1 cellular context compared by ENCODE assay signal in the genomic region with DNA sequence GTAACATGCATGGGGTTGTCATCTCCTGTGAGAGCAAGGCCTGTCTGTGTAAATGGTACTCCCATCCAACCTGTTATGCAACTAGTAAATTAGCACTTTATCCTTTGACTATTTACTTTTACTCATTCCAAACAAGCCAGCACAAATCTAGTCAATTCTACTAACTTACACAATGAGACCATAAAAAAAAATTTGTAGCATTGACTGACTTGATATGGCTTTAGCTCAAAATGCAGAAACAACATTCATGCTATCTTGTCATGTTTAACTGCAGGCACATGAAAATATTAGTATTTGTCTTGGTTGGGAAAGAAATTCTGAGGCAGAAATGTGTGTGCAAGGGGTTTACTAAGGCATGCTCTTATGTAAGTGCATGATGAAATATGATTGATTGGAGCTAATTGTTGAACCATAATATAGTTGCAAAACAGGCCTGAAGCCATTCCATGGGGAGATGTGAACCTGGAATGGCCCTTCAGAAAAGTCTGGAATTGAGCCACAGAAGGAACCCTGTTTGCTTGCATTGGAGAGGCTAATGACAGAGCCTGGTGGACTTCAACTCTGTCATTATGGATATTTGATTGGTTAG.
TF ChIP-seq lines count a peak whose summit lies in the region.

No MANE protein-coding gene starts in this region.

TF ChIP-seq in HepG2, 621 proteins besides CTCF, POLR2A, EP300 and RAD21 (continued from another document and continues in another):
- TF ChIP-seq, protein P1, sequence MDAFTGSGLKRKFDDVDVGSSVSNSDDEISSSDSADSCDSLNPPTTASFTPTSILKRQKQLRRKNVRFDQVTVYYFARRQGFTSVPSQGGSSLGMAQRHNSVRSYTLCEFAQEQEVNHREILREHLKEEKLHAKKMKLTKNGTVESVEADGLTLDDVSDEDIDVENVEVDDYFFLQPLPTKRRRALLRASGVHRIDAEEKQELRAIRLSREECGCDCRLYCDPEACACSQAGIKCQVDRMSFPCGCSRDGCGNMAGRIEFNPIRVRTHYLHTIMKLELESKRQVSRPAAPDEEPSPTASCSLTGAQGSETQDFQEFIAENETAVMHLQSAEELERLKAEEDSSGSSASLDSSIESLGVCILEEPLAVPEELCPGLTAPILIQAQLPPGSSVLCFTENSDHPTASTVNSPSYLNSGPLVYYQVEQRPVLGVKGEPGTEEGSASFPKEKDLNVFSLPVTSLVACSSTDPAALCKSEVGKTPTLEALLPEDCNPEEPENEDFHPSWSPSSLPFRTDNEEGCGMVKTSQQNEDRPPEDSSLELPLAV (CRISPR knock-in tag; conservative IDR thresholded peaks at IDR 0.05; ENCODE audit: low read depth) = no peak
- peak; percentile 69 for TF ChIP-seq ASH2L (IDR thresholded peaks at IDR 0.05; ENCODE audit: insufficient read length, low read depth, low read length)
- peak; percentile 41 for TF ChIP-seq GATAD1 (CRISPR knock-in tag; IDR thresholded peaks at IDR 0.05)
- no peak for TF ChIP-seq ZNF496 (CRISPR knock-in tag; IDR thresholded peaks at IDR 0.05; ENCODE audit: insufficient replicate concordance)
- no peak; the same call in 1 of the 2 replicates for TF ChIP-seq ZNF816 (CRISPR knock-in tag; IDR thresholded peaks at IDR 0.05; ENCODE audit: borderline replicate concordance)
- no peak for TF ChIP-seq JARID2 (CRISPR knock-in tag; IDR thresholded peaks at IDR 0.05; ENCODE audit: insufficient replicate concordance)
- TF ChIP-seq ZFP36L1 (CRISPR knock-in tag; IDR thresholded peaks at IDR 0.05) = no peak
- TF ChIP-seq, protein P2, sequence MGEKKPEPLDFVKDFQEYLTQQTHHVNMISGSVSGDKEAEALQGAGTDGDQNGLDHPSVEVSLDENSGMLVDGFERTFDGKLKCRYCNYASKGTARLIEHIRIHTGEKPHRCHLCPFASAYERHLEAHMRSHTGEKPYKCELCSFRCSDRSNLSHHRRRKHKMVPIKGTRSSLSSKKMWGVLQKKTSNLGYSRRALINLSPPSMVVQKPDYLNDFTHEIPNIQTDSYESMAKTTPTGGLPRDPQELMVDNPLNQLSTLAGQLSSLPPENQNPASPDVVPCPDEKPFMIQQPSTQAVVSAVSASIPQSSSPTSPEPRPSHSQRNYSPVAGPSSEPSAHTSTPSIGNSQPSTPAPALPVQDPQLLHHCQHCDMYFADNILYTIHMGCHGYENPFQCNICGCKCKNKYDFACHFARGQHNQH (CRISPR knock-in tag; IDR thresholded peaks at IDR 0.05) = no peak
- no peak for TF ChIP-seq ZBTB38 (CRISPR knock-in tag; IDR thresholded peaks at IDR 0.05)
- TF ChIP-seq SKI (IDR thresholded peaks at IDR 0.05; ENCODE audit: partially characterized antibody) = peak; percentile 61
- TF ChIP-seq ZNF790 (CRISPR knock-in tag; IDR thresholded peaks at IDR 0.05; ENCODE audit: borderline replicate concordance) = no peak
- TF ChIP-seq THYN1 (CRISPR knock-in tag; IDR thresholded peaks at IDR 0.05; ENCODE audit: borderline replicate concordance, low read depth) = no peak
- TF ChIP-seq FOXA3 (CRISPR knock-in tag; IDR thresholded peaks at IDR 0.05) = peak; percentile 91
- TF ChIP-seq KLF11 (CRISPR knock-in tag; IDR thresholded peaks at IDR 0.05) = no peak
- TF ChIP-seq, protein P3, sequence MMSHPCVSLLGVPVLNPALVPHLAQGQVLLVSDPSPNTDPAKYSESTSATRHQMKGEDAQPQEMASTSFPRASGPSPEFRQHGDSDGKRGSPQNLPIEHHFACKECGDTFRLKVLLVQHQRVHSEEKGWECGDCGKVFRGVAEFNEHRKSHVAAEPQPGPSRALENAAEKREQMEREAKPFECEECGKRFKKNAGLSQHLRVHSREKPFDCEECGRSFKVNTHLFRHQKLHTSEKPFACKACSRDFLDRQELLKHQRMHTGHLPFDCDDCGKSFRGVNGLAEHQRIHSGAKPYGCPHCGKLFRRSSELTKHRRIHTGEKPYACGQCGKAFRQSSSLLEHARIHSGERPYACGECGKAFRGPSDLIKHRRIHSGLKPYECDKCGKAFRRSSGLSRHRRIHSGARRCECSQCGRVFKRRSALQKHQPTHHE (CRISPR knock-in tag; IDR thresholded peaks at IDR 0.05; ENCODE audit: borderline replicate concordance) = 0 out of 2 replicates have a peak, but pooled peaks have one; percentile 44
- TF ChIP-seq, protein P4, sequence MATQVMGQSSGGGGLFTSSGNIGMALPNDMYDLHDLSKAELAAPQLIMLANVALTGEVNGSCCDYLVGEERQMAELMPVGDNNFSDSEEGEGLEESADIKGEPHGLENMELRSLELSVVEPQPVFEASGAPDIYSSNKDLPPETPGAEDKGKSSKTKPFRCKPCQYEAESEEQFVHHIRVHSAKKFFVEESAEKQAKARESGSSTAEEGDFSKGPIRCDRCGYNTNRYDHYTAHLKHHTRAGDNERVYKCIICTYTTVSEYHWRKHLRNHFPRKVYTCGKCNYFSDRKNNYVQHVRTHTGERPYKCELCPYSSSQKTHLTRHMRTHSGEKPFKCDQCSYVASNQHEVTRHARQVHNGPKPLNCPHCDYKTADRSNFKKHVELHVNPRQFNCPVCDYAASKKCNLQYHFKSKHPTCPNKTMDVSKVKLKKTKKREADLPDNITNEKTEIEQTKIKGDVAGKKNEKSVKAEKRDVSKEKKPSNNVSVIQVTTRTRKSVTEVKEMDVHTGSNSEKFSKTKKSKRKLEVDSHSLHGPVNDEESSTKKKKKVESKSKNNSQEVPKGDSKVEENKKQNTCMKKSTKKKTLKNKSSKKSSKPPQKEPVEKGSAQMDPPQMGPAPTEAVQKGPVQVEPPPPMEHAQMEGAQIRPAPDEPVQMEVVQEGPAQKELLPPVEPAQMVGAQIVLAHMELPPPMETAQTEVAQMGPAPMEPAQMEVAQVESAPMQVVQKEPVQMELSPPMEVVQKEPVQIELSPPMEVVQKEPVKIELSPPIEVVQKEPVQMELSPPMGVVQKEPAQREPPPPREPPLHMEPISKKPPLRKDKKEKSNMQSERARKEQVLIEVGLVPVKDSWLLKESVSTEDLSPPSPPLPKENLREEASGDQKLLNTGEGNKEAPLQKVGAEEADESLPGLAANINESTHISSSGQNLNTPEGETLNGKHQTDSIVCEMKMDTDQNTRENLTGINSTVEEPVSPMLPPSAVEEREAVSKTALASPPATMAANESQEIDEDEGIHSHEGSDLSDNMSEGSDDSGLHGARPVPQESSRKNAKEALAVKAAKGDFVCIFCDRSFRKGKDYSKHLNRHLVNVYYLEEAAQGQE (IDR thresholded peaks at IDR 0.05; ENCODE audit: borderline replicate concordance in 1 of 2, low read depth in 1 of 2, low read length in 2 of 2) = no peak
- no peak for TF ChIP-seq ZNF234 (CRISPR knock-in tag; conservative IDR thresholded peaks at IDR 0.05)
- TF ChIP-seq CREM (IDR thresholded peaks at IDR 0.05) = peak; percentile 76; the same call in 1 of the 2 replicates
- no peak for TF ChIP-seq CREM (CRISPR knock-in tag; IDR thresholded peaks at IDR 0.05)
- no peak for TF ChIP-seq CHCHD3 (CRISPR knock-in tag; IDR thresholded peaks at IDR 0.05)
- peak; percentile 44; the same call in 1 of the 2 replicates for TF ChIP-seq ZNF205 (CRISPR knock-in tag; IDR thresholded peaks at IDR 0.05)
- TF ChIP-seq, protein P5, sequence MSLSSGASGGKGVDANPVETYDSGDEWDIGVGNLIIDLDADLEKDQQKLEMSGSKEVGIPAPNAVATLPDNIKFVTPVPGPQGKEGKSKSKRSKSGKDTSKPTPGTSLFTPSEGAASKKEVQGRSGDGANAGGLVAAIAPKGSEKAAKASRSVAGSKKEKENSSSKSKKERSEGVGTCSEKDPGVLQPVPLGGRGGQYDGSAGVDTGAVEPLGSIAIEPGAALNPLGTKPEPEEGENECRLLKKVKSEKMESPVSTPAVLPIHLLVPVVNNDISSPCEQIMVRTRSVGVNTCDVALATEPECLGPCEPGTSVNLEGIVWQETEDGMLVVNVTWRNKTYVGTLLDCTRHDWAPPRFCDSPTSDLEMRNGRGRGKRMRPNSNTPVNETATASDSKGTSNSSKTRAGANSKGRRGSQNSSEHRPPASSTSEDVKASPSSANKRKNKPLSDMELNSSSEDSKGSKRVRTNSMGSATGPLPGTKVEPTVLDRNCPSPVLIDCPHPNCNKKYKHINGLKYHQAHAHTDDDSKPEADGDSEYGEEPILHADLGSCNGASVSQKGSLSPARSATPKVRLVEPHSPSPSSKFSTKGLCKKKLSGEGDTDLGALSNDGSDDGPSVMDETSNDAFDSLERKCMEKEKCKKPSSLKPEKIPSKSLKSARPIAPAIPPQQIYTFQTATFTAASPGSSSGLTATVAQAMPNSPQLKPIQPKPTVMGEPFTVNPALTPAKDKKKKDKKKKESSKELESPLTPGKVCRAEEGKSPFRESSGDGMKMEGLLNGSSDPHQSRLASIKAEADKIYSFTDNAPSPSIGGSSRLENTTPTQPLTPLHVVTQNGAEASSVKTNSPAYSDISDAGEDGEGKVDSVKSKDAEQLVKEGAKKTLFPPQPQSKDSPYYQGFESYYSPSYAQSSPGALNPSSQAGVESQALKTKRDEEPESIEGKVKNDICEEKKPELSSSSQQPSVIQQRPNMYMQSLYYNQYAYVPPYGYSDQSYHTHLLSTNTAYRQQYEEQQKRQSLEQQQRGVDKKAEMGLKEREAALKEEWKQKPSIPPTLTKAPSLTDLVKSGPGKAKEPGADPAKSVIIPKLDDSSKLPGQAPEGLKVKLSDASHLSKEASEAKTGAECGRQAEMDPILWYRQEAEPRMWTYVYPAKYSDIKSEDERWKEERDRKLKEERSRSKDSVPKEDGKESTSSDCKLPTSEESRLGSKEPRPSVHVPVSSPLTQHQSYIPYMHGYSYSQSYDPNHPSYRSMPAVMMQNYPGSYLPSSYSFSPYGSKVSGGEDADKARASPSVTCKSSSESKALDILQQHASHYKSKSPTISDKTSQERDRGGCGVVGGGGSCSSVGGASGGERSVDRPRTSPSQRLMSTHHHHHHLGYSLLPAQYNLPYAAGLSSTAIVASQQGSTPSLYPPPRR (CRISPR knock-in tag; IDR thresholded peaks at IDR 0.05; ENCODE audit: borderline replicate concordance) = peak; percentile 71; the same call in 1 of the 2 replicates
- TF ChIP-seq, protein P6, sequence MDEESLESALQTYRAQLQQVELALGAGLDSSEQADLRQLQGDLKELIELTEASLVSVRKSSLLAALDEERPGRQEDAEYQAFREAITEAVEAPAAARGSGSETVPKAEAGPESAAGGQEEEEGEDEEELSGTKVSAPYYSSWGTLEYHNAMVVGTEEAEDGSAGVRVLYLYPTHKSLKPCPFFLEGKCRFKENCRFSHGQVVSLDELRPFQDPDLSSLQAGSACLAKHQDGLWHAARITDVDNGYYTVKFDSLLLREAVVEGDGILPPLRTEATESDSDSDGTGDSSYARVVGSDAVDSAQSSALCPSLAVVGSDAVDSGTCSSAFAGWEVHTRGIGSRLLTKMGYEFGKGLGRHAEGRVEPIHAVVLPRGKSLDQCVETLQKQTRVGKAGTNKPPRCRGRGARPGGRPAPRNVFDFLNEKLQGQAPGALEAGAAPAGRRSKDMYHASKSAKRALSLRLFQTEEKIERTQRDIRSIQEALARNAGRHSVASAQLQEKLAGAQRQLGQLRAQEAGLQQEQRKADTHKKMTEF (CRISPR knock-in tag; IDR thresholded peaks at IDR 0.05) = peak; percentile 88
- TF ChIP-seq, protein P7, sequence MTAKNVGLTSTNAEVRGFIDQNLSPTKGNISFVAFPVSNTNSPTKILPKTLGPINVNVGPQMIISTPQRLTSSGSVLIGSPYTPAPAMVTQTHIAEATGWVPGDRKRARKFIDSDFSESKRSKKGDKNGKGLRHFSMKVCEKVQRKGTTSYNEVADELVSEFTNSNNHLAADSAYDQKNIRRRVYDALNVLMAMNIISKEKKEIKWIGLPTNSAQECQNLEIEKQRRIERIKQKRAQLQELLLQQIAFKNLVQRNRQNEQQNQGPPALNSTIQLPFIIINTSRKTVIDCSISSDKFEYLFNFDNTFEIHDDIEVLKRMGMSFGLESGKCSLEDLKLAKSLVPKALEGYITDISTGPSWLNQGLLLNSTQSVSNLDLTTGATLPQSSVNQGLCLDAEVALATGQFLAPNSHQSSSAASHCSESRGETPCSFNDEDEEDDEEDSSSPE (CRISPR knock-in tag; IDR thresholded peaks at IDR 0.05) = 0 out of 2 replicates have a peak, but pooled peaks have one; percentile 36
- TF ChIP-seq, protein P8, sequence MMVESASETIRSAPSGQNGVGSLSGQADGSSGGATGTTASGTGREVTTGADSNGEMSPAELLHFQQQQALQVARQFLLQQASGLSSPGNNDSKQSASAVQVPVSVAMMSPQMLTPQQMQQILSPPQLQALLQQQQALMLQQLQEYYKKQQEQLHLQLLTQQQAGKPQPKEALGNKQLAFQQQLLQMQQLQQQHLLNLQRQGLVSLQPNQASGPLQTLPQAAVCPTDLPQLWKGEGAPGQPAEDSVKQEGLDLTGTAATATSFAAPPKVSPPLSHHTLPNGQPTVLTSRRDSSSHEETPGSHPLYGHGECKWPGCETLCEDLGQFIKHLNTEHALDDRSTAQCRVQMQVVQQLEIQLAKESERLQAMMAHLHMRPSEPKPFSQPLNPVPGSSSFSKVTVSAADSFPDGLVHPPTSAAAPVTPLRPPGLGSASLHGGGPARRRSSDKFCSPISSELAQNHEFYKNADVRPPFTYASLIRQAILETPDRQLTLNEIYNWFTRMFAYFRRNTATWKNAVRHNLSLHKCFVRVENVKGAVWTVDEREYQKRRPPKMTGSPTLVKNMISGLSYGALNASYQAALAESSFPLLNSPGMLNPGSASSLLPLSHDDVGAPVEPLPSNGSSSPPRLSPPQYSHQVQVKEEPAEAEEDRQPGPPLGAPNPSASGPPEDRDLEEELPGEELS (CRISPR knock-in tag; IDR thresholded peaks at IDR 0.05) = peak; percentile 79
- peak; percentile 63; the same call in 1 of the 2 replicates for TF ChIP-seq ZNF292 (CRISPR knock-in tag; IDR thresholded peaks at IDR 0.05; ENCODE audit: borderline replicate concordance, low read depth)
- TF ChIP-seq SATB2 (CRISPR knock-in tag; IDR thresholded peaks at IDR 0.05) = 0 out of 2 replicates have a peak, but pooled peaks have one; percentile 61
- TF ChIP-seq NCOR1 (IDR thresholded peaks at IDR 0.05; ENCODE audit: borderline replicate concordance, low read length) = peak; percentile 78
- 0 out of 2 replicates have a peak, but pooled peaks have one; percentile 50 for TF ChIP-seq ZNF124 (CRISPR knock-in tag; IDR thresholded peaks at IDR 0.05)
- TF ChIP-seq KDM4B (CRISPR knock-in tag; IDR thresholded peaks at IDR 0.05) = peak; percentile 37; the same call in 1 of the 2 replicates
- peak; percentile 69; the same call in 1 of the 2 replicates for TF ChIP-seq ZNF317 (CRISPR knock-in tag; IDR thresholded peaks at IDR 0.05)
- TF ChIP-seq KDM3A (CRISPR knock-in tag; IDR thresholded peaks at IDR 0.05; ENCODE audit: low read depth) = 0 out of 2 replicates have a peak, but pooled peaks have one; percentile 16
- TF ChIP-seq NCOA2 (CRISPR knock-in tag; IDR thresholded peaks at IDR 0.05) = peak; percentile 89
- TF ChIP-seq SIX4 (CRISPR knock-in tag; IDR thresholded peaks at IDR 0.05) = no peak
- TF ChIP-seq MED1 (CRISPR knock-in tag; IDR thresholded peaks at IDR 0.05) = peak; percentile 91
- TF ChIP-seq TAF1 (CRISPR knock-in tag; IDR thresholded peaks at IDR 0.05) = no peak
- no peak for TF ChIP-seq ZNF10 (CRISPR knock-in tag; IDR thresholded peaks at IDR 0.05; ENCODE audit: borderline replicate concordance, low read depth)
- TF ChIP-seq ZNF775 (CRISPR knock-in tag; IDR thresholded peaks at IDR 0.05; ENCODE audit: borderline replicate concordance) = no peak
- TF ChIP-seq, protein P9, sequence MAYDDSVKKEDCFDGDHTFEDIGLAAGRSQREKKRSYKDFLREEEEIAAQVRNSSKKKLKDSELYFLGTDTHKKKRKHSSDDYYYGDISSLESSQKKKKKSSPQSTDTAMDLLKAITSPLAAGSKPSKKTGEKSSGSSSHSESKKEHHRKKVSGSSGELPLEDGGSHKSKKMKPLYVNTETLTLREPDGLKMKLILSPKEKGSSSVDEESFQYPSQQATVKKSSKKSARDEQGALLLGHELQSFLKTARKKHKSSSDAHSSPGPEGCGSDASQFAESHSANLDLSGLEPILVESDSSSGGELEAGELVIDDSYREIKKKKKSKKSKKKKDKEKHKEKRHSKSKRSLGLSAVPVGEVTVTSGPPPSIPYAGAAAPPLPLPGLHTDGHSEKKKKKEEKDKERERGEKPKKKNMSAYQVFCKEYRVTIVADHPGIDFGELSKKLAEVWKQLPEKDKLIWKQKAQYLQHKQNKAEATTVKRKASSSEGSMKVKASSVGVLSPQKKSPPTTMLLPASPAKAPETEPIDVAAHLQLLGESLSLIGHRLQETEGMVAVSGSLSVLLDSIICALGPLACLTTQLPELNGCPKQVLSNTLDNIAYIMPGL (CRISPR knock-in tag; IDR thresholded peaks at IDR 0.05; ENCODE audit: borderline replicate concordance in 1 of 2, low read depth in 1 of 2) = peak in 1 of 2 experiments; percentile 38; a peak in 2 of 4 replicates
